Comparison of ENCODE assay signal across 28 cellular contexts in the genomic region with DNA sequence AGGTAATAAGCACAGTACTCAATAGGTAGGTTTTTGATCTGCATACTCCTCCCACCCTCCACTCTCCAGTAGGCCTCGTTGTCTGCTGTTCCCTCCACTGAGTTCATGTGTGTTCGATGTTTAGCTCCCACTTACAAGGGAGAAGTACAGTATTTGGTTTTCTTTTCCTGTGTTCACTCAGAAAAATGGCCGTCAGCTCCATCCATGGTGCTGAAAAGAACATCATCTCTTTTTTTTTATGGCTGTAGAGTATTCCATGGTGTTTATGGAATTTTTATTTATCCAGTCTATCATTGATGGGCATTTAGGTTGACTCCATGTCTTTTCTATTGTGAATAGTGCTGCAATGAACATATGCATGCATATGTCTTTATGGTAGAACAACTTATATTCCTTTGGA.
"Had no signal": no experiment of that assay in that cellular context is flagged by ENCODE, and none has a peak within 500 bp of the region (broad histone marks: within the 10 kb centered on the region; RNA-seq: fewer than 3 reads in every experiment).

No MANE protein-coding gene starts in this region.

- DNase-seq: natural killer cell; occipital lobe; ovary; posterior cingulate gyrus; psoas muscle; right cardiac atrium; right lobe of liver; sigmoid colon; small intestine; stimulated activated CD4-positive, alpha-beta T cell treated with anti-CD3 and anti-CD28 coated beads, Interleukin-15, amount 100 ng/mL, for 24 hours; stimulated activated CD4-positive, alpha-beta T cell treated with anti-CD3 and anti-CD28 coated beads, Interleukin-2, amount 100 ng/mL, for 24 hours; stimulated activated CD4-positive, alpha-beta T cell treated with anti-CD3 and anti-CD28 coated beads, Interleukin-2, amount 100 ng/mL, for 48 hours; stimulated activated CD4-positive, alpha-beta T cell treated with anti-CD3 and anti-CD28 coated beads, Interleukin-4, amount 100 ng/mL, for 24 hours; stimulated activated naive B cell treated with anti-CD40 and anti-IgM and Interleukin-4, amounts not matched to agents 10 μg/mL and 1 μg/mL and 100 μg/mL, for 72 hours; stimulated activated naive CD4-positive, alpha-beta T cell treated with Interleukin-2 at 50 U/mL for 16 hours; stomach; thyroid gland; trophoblast cell; upper lobe of left lung; uterus had no signal

- H3K27ac ChIP-seq: neural progenitor cell, ovary, parathyroid adenoma, psoas muscle, right lobe of liver, sigmoid colon, stomach, thoracic aorta, thyroid gland, tibial nerve, upper lobe of left lung, uterus had no signal

- H3K36me3 ChIP-seq: neural progenitor cell, ovary, right lobe of liver, sigmoid colon, stomach, thoracic aorta, thyroid gland, tibial nerve, upper lobe of left lung, uterus had no signal

- H3K4me3 Mint-ChIP-seq: natural killer cell; nephron; neural progenitor cell; stimulated activated effector memory CD8-positive, alpha-beta T cell treated with anti-CD3 and anti-CD28 coated beads, Interleukin-12 subunit alpha, Interleukin-12 subunit beta, amount 100 ng/mL, for 72 hours; stimulated activated naive B cell treated with anti-CD40 and anti-IgM and Interleukin-4, amounts not matched to agents 10 μg/mL and 1 μg/mL and 100 μg/mL, for 72 hours; stimulated activated naive CD8-positive, alpha-beta T cell treated with anti-CD3 and anti-CD28 coated beads, Interleukin-15, Interleukin-2, amounts not matched to agents 100 ng/mL and 50 ng/mL, for 24 hours had no signal

- H3K27me3 ChIP-seq: neural progenitor cell, ovary, right lobe of liver, sigmoid colon, stomach, thyroid gland, tibial nerve, upper lobe of left lung, uterus had no signal

- ATAC-seq: natural killer cell; psoas muscle; right cardiac atrium; right lobe of liver; stimulated activated effector memory CD8-positive, alpha-beta T cell treated with anti-CD3 and anti-CD28 coated beads, Interleukin-12 subunit alpha, Interleukin-12 subunit beta, amount 100 ng/mL, for 72 hours; stimulated activated naive B cell treated with anti-CD40 and anti-IgM and Interleukin-4, amounts not matched to agents 10 μg/mL and 1 μg/mL and 100 μg/mL, for 72 hours had no signal

- H3K4me1 Mint-ChIP-seq: natural killer cell; nephron; neural progenitor cell; stimulated activated effector memory CD8-positive, alpha-beta T cell treated with anti-CD3 and anti-CD28 coated beads, Interleukin-12 subunit alpha, Interleukin-12 subunit beta, amount 100 ng/mL, for 72 hours; stimulated activated naive B cell treated with anti-CD40 and anti-IgM and Interleukin-4, amounts not matched to agents 10 μg/mL and 1 μg/mL and 100 μg/mL, for 72 hours had no signal

- H3K4me2 ChIP-seq: neural progenitor cell had no signal

- H3K4me3 ChIP-seq: neural progenitor cell, ovary, psoas muscle, right lobe of liver, sigmoid colon, stomach, thoracic aorta, thyroid gland, tibial nerve, upper lobe of left lung, uterus had no signal

- H3K9me3 ChIP-seq: ovary, right lobe of liver, thyroid gland, uterus had no signal

- H3K4me1 ChIP-seq: neural progenitor cell, parathyroid adenoma, psoas muscle, sigmoid colon, stomach, thyroid gland, tibial nerve, upper lobe of left lung, uterus had no signal

- H2AFZ ChIP-seq: neural progenitor cell, parathyroid adenoma had no signal

- H3K27ac Mint-ChIP-seq: natural killer cell; nephron; neural progenitor cell; progenitor cell of endocrine pancreas; stimulated activated effector memory CD8-positive, alpha-beta T cell treated with anti-CD3 and anti-CD28 coated beads, Interleukin-12 subunit alpha, Interleukin-12 subunit beta, amount 100 ng/mL, for 72 hours; stimulated activated naive B cell treated with anti-CD40 and anti-IgM and Interleukin-4, amounts not matched to agents 10 μg/mL and 1 μg/mL and 100 μg/mL, for 72 hours; stimulated activated naive CD8-positive, alpha-beta T cell treated with anti-CD3 and anti-CD28 coated beads, Interleukin-15, Interleukin-2, amounts not matched to agents 100 ng/mL and 50 ng/mL, for 24 hours had no signal

- H3K79me2 ChIP-seq: parathyroid adenoma had no signal

- H3K27me3 Mint-ChIP-seq: progenitor cell of endocrine pancreas; stimulated activated naive B cell treated with anti-CD40 and anti-IgM and Interleukin-4, amounts not matched to agents 10 μg/mL and 1 μg/mL and 100 μg/mL, for 72 hours; stimulated activated naive CD8-positive, alpha-beta T cell treated with anti-CD3 and anti-CD28 coated beads, Interleukin-15, Interleukin-2, amounts not matched to agents 100 ng/mL and 50 ng/mL, for 24 hours had no signal

- H3K36me3 Mint-ChIP-seq: neural progenitor cell; stimulated activated effector memory CD8-positive, alpha-beta T cell treated with anti-CD3 and anti-CD28 coated beads, Interleukin-12 subunit alpha, Interleukin-12 subunit beta, amount 100 ng/mL, for 72 hours; stimulated activated naive B cell treated with anti-CD40 and anti-IgM and Interleukin-4, amounts not matched to agents 10 μg/mL and 1 μg/mL and 100 μg/mL, for 72 hours had no signal

- FAIRE-seq: small intestine had no signal

- H3K9ac ChIP-seq: neural progenitor cell, parathyroid adenoma had no signal
